In genomic region chr14:49783394-49784010, GRCh38 we compare ENCODE assay signal across 2 cellular contexts.
A peak's percentile ranks its signal among the peaks of the same experiment; 100 is the strongest.
TF ChIP-seq lines count a peak whose summit lies in the region.

No MANE protein-coding gene starts in this region.

TF ChIP-seq in HEK293, 187 proteins besides CTCF, POLR2A, EP300 and RAD21:
- TF ChIP-seq, protein P1, sequence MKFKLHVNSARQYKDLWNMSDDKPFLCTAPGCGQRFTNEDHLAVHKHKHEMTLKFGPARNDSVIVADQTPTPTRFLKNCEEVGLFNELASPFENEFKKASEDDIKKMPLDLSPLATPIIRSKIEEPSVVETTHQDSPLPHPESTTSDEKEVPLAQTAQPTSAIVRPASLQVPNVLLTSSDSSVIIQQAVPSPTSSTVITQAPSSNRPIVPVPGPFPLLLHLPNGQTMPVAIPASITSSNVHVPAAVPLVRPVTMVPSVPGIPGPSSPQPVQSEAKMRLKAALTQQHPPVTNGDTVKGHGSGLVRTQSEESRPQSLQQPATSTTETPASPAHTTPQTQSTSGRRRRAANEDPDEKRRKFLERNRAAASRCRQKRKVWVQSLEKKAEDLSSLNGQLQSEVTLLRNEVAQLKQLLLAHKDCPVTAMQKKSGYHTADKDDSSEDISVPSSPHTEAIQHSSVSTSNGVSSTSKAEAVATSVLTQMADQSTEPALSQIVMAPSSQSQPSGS (tag by site-specific recombination; IDR thresholded peaks at IDR 0.05; ENCODE audit: low read depth): peak; percentile 75
- no peak for TF ChIP-seq BCL11B (tag by site-specific recombination; IDR thresholded peaks at IDR 0.05; ENCODE audit: low read depth)
TF ChIP-seq in HEK293: peak in this region for 1.

TF ChIP-seq in K562, 482 proteins besides CTCF, POLR2A, EP300 and RAD21:
- TF ChIP-seq ZNF316 (IDR thresholded peaks at IDR 0.05) (peak; percentile 81), MAFG (tag; conservative IDR thresholded peaks at IDR 0.05) (peak; percentile 54; the same call in 1 of the 2 replicates), C11orf30 (IDR thresholded peaks at IDR 0.05; ENCODE audit: low read depth) (peak; percentile 64; the same call in 1 of the 2 replicates), ZNF655 (CRISPR knock-in tag; IDR thresholded peaks at IDR 0.05) (no peak), NFIC (IDR thresholded peaks at IDR 0.05) (no peak), MAFF (IDR thresholded peaks at IDR 0.05; ENCODE audit: low read length) (peak; percentile 3; the same call in 1 of the 2 replicates)
- TF ChIP-seq, protein P2, sequence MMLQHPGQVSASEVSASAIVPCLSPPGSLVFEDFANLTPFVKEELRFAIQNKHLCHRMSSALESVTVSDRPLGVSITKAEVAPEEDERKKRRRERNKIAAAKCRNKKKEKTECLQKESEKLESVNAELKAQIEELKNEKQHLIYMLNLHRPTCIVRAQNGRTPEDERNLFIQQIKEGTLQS (IDR thresholded peaks at IDR 0.05): peak; percentile 27; the same call in 1 of the 2 replicates
- TF ChIP-seq, protein P2 (CRISPR knock-in tag; conservative IDR thresholded peaks at IDR 0.05): no peak
